In the genomic region with DNA sequence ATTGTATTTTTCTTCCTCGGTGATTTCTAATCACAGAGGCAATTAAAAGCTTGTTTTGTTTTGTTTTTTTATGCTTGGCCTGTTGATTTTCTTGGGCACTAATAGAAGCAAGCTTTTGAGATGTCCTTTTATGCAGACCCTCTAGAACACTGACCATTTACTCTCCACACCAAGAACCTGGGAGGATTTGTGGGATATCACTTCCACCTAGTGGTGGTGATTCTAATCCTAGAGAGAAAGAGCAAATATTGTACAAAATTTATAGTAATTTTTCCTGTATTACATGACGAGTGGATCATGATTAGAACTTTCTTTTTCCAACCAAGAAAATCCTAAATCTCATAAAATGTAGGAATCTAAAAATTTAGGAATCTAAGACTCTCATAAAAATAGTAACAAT, we compare ENCODE assay signal across 1 cellular context.
TF ChIP-seq lines count a peak whose summit lies in the region.

No MANE protein-coding gene starts in this region.

TF ChIP-seq in HCT116, 20 proteins besides CTCF, POLR2A, EP300 and RAD21 (continued from another document):
- TF ChIP-seq ZBTB33 (IDR thresholded peaks at IDR 0.05; ENCODE audit: extremely low read depth, insufficient replicate concordance, low read length), result no peak
- no peak for TF ChIP-seq SIN3A (IDR thresholded peaks at IDR 0.05; ENCODE audit: low read depth)
- no peak for TF ChIP-seq REST (IDR thresholded peaks at IDR 0.05; ENCODE audit: low read depth)
TF ChIP-seq in HCT116: peak in this region for 0.
